Comparison of ENCODE assay signal across 9 cellular contexts in the genomic region with DNA sequence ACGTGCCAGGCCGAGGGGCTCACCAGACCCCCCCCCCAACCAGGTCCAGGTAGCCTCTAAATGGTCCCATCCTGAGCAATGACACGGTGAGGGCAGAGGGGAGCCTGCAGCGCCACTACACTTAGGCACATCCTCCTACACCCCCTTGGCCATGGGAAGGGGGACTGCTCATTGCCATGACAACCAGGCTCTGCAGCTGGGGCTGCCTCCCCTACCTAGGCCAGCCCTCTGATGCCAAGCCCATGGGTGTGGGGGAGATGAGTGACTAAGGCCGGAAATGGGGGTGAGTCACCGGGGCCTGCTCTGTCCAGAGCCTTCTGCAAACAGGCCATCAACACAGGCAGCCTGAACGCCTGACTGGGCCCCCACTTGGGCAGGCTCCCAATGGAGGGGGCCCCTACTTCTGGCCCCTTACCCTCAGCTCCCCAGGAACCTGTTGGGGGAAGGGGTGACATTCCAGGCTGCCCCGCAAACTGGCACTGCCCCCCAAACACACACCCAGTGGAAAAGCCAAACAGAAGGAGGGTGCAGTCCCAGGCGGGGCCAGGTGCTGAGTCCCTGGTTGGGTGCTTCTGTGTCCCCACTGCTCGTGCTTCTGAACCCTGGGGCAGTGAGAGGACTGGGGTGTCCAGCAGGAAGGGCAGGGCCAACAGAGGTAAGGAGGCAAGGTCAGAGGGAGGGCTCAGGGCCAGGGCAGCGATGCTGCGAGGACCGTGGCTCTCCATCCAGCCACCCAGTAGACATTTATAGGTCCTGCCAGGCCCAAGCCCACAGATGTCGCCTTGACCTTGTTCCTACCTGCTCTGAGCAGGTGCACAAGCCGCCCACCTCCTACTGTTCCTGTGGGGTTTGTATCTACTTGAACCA. TPM values are rescaled to one million over a fixed set of nuclear protein-coding genes. Genes with fewer than 3 reads are reported as not detected.
A peak's percentile ranks its signal among the peaks of the same experiment; 100 is the strongest.
DNase-seq lines count a peak whose midpoint lies in the region; ATAC-seq, FAIRE-seq and TF ChIP-seq lines count a peak whose summit lies in the region.
"Had no signal": no experiment of that assay in that cellular context is flagged by ENCODE, and none has a peak within 500 bp of the region (broad histone marks: within the 10 kb centered on the region; RNA-seq: fewer than 3 reads in every experiment).

No MANE protein-coding gene starts in this region.

- H3K27ac ChIP-seq in RWPE1 (peak overlapping the region; percentile 100), epithelial cell of prostate (peak overlapping the region; percentile 94), pancreas (no peak overlapping the region)

- H3K4me3 ChIP-seq in pancreas, result no peak overlapping the region

- peaks cover 5% of the 10 kb centered on the region for H3K4me1 Mint-ChIP-seq in activated CD8-positive, alpha-beta memory T cell treated with anti-CD3 and anti-CD28 coated beads, Interleukin-2, amount 10 ng/mL, durations not matched to agents 7 days and 5 days

- no peak overlapping the region for H3K4me3 Mint-ChIP-seq in activated CD8-positive, alpha-beta memory T cell treated with anti-CD3 and anti-CD28 coated beads, Interleukin-2, amount 10 ng/mL, durations not matched to agents 7 days and 5 days

- no peaks in the 10 kb centered on the region for H3K36me3 ChIP-seq in pancreas

- H3K9me3 Mint-ChIP-seq in activated CD8-positive, alpha-beta memory T cell treated with anti-CD3 and anti-CD28 coated beads, Interleukin-2, amount 10 ng/mL, durations not matched to agents 7 days and 5 days (ENCODE audit: low read depth), result no peaks in the 10 kb centered on the region
- H3K9me3 Mint-ChIP-seq: CD4-positive, alpha-beta memory T cell had no signal

- H3K9me3 ChIP-seq in pancreas, result no peaks in the 10 kb centered on the region

- H3K36me3 Mint-ChIP-seq in activated CD8-positive, alpha-beta memory T cell treated with anti-CD3 and anti-CD28 coated beads, Interleukin-2, amount 10 ng/mL, durations not matched to agents 7 days and 5 days, result no peaks in the 10 kb centered on the region
- H3K36me3 Mint-ChIP-seq: CD4-positive, alpha-beta memory T cell had no signal

- H3K27me3 ChIP-seq in pancreas, result no peaks in the 10 kb centered on the region

- peaks cover 0 to 5% (median 0%) of the 10 kb centered on the region in 3 donors for H3K4me1 ChIP-seq in pancreas

- ATAC-seq in activated CD8-positive, alpha-beta memory T cell treated with anti-CD3 and anti-CD28 coated beads, Interleukin-2, amount 10 ng/mL, durations not matched to agents 7 days and 5 days, result peak; percentile 77
- ATAC-seq in pancreas, result peak in 3 of 4 donors; percentile 54 to 77 (median 56)
- ATAC-seq in GM19467 (IDR thresholded peaks at IDR 0.05; ENCODE audit: unreplicated experiment), result no peak

- CTCF ChIA-PET in activated CD8-positive, alpha-beta memory T cell treated with anti-CD3 and anti-CD28 coated beads, Interleukin-2, amount 10 ng/mL, durations not matched to agents 7 days and 5 days (lab: Charles Lee), result interaction anchor here (1.8 kb wide), 1 partner anchor 11 kb away, joined by 11 read pairs; the partner anchor contains the start of gene ACBD4
- CTCF ChIA-PET in RWPE1 (lab: Yijun Ruan, JAX), result interaction anchor here (0.5 to 1.2 kb wide), 3 partner anchors 11 to 73 kb away, joined by 3 to 4 read pairs (median 3); partner anchors contain the start of gene ACBD4

- peak; percentile 62 for DNase-seq in activated CD8-positive, alpha-beta memory T cell treated with anti-CD3 and anti-CD28 coated beads, Interleukin-2, amount 10 ng/mL, durations not matched to agents 7 days and 5 days
- DNase-seq in activated CD8-positive, alpha-beta memory T cell treated with anti-CD3 and anti-CD28 coated beads for 24 hours, result no peak
- DNase-seq in RWPE1 (ENCODE audit: low spot score) (peak; percentile 88), epithelial cell of prostate (ENCODE audit: low read depth, low spot score) (no peak), pancreas (no peak), NCI-H146 (lab: John Stamatoyannopoulos, UW) (no peak), DMS79 treated with DMSO at 0.1 percent for 48 hours (lab: John Stamatoyannopoulos, UW) (no peak)

- FAIRE-seq in pancreas (lab: Jason Lieb, UNC), result no peak

- WGBS in pancreas, 2 donors, result 81 to 89% methylated on average over 15 of the region's 15 CpGs

- no peak for TF ChIP-seq CTCF in RWPE1 (conservative IDR thresholded peaks at IDR 0.05; ENCODE audit: low read depth)
- TF ChIP-seq CTCF in pancreas (IDR thresholded peaks at IDR 0.05), result no peak

- H3K27ac Mint-ChIP-seq in activated CD8-positive, alpha-beta memory T cell treated with anti-CD3 and anti-CD28 coated beads, Interleukin-2, amount 10 ng/mL, durations not matched to agents 7 days and 5 days, result peak overlapping the region; percentile 32

- intact Hi-C loops in pancreas (cut with DNase I), result no loop called here

- POLR2A ChIA-PET in RWPE1 (lab: Yijun Ruan, JAX; ENCODE audit: low non-redundant PET), result no interaction called here

- H3K27me3 Mint-ChIP-seq in activated CD8-positive, alpha-beta memory T cell treated with anti-CD3 and anti-CD28 coated beads, Interleukin-2, amount 10 ng/mL, durations not matched to agents 7 days and 5 days, result peaks cover 10% of the 10 kb centered on the region
- H3K27me3 Mint-ChIP-seq: CD4-positive, alpha-beta memory T cell had no signal

RNA-seq across cellular contexts. Expression of gene PLCD3, which starts 8.2 kb away (rescaled TPM):
- total RNA-seq in activated CD8-positive, alpha-beta memory T cell treated with anti-CD3 and anti-CD28 coated beads, Interleukin-2, amount 10 ng/mL, durations not matched to agents 7 days and 5 days, result 1 to 10 TPM; 2.6 to 5.2 TPM
- total RNA-seq in pancreas, result 1 to 10 TPM; 4.6 to 9.9 (median 8.0) TPM
- polyA plus RNA-seq in pancreas, result 10 to 100 TPM in 1 of 2 donors, 1 to 10 TPM in 1; 8.2 to 10.6 TPM

RNA-seq across cellular contexts. Expression of gene ACBD4, which starts 11.3 kb away (rescaled TPM):
- 10 to 100 TPM; 14.9 to 20.6 TPM for total RNA-seq in activated CD8-positive, alpha-beta memory T cell treated with anti-CD3 and anti-CD28 coated beads, Interleukin-2, amount 10 ng/mL, durations not matched to agents 7 days and 5 days
- 10 to 100 TPM; 10.6 to 17.8 (median 12.1) TPM for total RNA-seq in pancreas
- polyA plus RNA-seq in pancreas, result 10 to 100 TPM; 37.3 to 39.0 TPM

RNA-seq across cellular contexts. Expression of gene HEXIM1, which starts 24.1 kb away (rescaled TPM):
- total RNA-seq in activated CD8-positive, alpha-beta memory T cell treated with anti-CD3 and anti-CD28 coated beads, Interleukin-2, amount 10 ng/mL, durations not matched to agents 7 days and 5 days, result 10 to 100 TPM; 40.2 to 42.4 TPM
- total RNA-seq in pancreas, result 10 to 100 TPM in 5 of 6 donors, 1 to 10 TPM in 1; 6.8 to 16.2 (median 12.0) TPM
- 10 to 100 TPM; 10.9 to 17.2 TPM for polyA plus RNA-seq in pancreas

RNA-seq across cellular contexts. Expression of gene HEXIM2, which starts 37.5 kb away (rescaled TPM):
- 1 to 10 TPM; 6.9 to 7.5 TPM for total RNA-seq in activated CD8-positive, alpha-beta memory T cell treated with anti-CD3 and anti-CD28 coated beads, Interleukin-2, amount 10 ng/mL, durations not matched to agents 7 days and 5 days
- total RNA-seq in pancreas, result 1 to 10 TPM; 4.0 to 8.3 (median 6.2) TPM
- 10 to 100 TPM in 1 of 2 donors, 1 to 10 TPM in 1; 7.3 to 10.9 TPM for polyA plus RNA-seq in pancreas

Comparison
In these comparisons a context has a peak if more than half of its experiments do, and no peak if none do; other contexts are left out.
1. DNase-seq: peak in activated CD8-positive, alpha-beta memory T cell treated with anti-CD3 and anti-CD28 coated beads, Interleukin-2, amount 10 ng/mL, durations not matched to agents 7 days and 5 days (single experiment) and RWPE1 (single experiment); none in activated CD8-positive, alpha-beta memory T cell treated with anti-CD3 and anti-CD28 coated beads for 24 hours (single experiment), epithelial cell of prostate (single experiment), pancreas (0 of 6), NCI-H146 (single experiment) and DMS79 treated with DMSO at 0.1 percent for 48 hours (single experiment).
2. H3K27ac ChIP-seq: peak in RWPE1 (single experiment) and epithelial cell of prostate (single experiment); none in pancreas (0 of 4).